1 cellular context compared by ENCODE assay signal in the genomic region with DNA sequence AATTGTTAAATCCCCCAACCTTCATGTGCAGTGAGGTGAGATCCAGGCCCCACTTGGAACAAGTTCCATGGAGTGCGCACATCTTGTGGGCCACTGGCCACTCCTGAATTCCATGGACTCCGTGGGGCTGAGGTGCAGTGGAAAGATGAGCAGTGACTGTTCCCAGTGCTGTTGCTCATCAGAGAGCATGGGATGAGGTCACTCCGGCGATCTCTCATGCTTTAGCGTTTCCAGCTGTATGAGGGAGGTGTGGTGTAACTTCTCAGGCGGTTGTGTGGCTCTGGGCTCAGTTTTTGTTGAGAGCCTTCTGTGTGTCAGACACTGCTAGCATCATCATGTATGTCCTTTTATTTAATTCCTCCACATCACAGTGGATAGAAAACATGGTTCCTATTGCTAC.
TF ChIP-seq lines count a peak whose summit lies in the region.

No MANE protein-coding gene starts in this region.

TF ChIP-seq in WTC11, 78 proteins besides CTCF, POLR2A, EP300 and RAD21 (continued from another document):
- TF ChIP-seq FOXP4 (CRISPR knock-in tag; IDR thresholded peaks at IDR 0.05), result no peak
- no peak for TF ChIP-seq NFE2L1 (CRISPR knock-in tag; IDR thresholded peaks at IDR 0.05)
- TF ChIP-seq AFF4 (CRISPR knock-in tag; IDR thresholded peaks at IDR 0.05; ENCODE audit: borderline replicate concordance), result no peak
- TF ChIP-seq, protein P1, sequence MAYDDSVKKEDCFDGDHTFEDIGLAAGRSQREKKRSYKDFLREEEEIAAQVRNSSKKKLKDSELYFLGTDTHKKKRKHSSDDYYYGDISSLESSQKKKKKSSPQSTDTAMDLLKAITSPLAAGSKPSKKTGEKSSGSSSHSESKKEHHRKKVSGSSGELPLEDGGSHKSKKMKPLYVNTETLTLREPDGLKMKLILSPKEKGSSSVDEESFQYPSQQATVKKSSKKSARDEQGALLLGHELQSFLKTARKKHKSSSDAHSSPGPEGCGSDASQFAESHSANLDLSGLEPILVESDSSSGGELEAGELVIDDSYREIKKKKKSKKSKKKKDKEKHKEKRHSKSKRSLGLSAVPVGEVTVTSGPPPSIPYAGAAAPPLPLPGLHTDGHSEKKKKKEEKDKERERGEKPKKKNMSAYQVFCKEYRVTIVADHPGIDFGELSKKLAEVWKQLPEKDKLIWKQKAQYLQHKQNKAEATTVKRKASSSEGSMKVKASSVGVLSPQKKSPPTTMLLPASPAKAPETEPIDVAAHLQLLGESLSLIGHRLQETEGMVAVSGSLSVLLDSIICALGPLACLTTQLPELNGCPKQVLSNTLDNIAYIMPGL (CRISPR knock-in tag; IDR thresholded peaks at IDR 0.05), result no peak
- TF ChIP-seq, protein P2, sequence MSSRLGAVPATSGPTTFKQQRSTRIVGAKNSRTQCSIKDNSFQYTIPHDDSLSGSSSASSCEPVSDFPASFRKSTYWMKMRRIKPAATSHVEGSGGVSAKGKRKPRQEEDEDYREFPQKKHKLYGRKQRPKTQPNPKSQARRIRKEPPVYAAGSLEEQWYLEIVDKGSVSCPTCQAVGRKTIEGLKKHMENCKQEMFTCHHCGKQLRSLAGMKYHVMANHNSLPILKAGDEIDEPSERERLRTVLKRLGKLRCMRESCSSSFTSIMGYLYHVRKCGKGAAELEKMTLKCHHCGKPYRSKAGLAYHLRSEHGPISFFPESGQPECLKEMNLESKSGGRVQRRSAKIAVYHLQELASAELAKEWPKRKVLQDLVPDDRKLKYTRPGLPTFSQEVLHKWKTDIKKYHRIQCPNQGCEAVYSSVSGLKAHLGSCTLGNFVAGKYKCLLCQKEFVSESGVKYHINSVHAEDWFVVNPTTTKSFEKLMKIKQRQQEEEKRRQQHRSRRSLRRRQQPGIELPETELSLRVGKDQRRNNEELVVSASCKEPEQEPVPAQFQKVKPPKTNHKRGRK (CRISPR knock-in tag; IDR thresholded peaks at IDR 0.05; ENCODE audit: borderline replicate concordance), result no peak
